In genomic region chr2:27038631-27039339, GRCh38 we compare ENCODE assay signal across 21 cellular contexts.
"Had no signal": no experiment of that assay in that cellular context is flagged by ENCODE, and none has a peak within 500 bp of the region (broad histone marks: within the 10 kb centered on the region; RNA-seq: fewer than 3 reads in every experiment).

No MANE protein-coding gene starts in this region.

- H3K27me3 ChIP-seq: heart left ventricle, transverse colon, uterus had no signal

- H3K9me3 ChIP-seq: heart left ventricle, transverse colon, uterus had no signal

- H3K4me3 ChIP-seq: heart left ventricle, lung, transverse colon, uterus had no signal

- H3K4me3 Mint-ChIP-seq: activated naive CD4-positive, alpha-beta T cell treated with anti-CD3 and anti-CD28 coated beads for 36 hours; activated T-cell treated with anti-CD3 and anti-CD28 coated beads, Interleukin-2, amount 50 U/mL, for 4 hours; stimulated activated naive B cell treated with anti-CD40 and anti-IgM and Interleukin-4, amounts not matched to agents 10 μg/mL and 1 μg/mL and 100 μg/mL, for 72 hours had no signal

- H3K27me3 Mint-ChIP-seq: naive B cell; stimulated activated naive B cell treated with anti-CD40 and anti-IgM and Interleukin-4, amounts not matched to agents 10 μg/mL and 1 μg/mL and 100 μg/mL, for 72 hours had no signal

- H3K9me3 Mint-ChIP-seq: activated naive CD4-positive, alpha-beta T cell treated with anti-CD3 and anti-CD28 coated beads for 36 hours; activated T-cell treated with anti-CD3 and anti-CD28 coated beads, Interleukin-2, amount 50 U/mL, for 4 hours; naive B cell; stimulated activated naive B cell treated with anti-CD40 and anti-IgM and Interleukin-4, amounts not matched to agents 10 μg/mL and 1 μg/mL and 100 μg/mL, for 72 hours had no signal

- H3K27ac Mint-ChIP-seq: activated naive CD4-positive, alpha-beta T cell treated with anti-CD3 and anti-CD28 coated beads for 36 hours had no signal

- ATAC-seq: activated T-cell treated with anti-CD3 and anti-CD28 coated beads, Interleukin-2, amount 50 U/mL, for 4 hours; left cardiac atrium; sciatic nerve; stimulated activated naive B cell treated with anti-CD40 and anti-IgM and Interleukin-4, amounts not matched to agents 10 μg/mL and 1 μg/mL and 100 μg/mL, for 72 hours had no signal

- H3K36me3 ChIP-seq: uterus had no signal

- H3K27ac ChIP-seq: heart left ventricle, transverse colon, uterus, VCaP had no signal

- DNase-seq: activated CD4-positive, alpha-beta T cell treated with anti-CD3 and anti-CD28 coated beads, Interleukin-2, amount 50 U/mL, for 1 hour; activated CD4-positive, CD25-positive, alpha-beta regulatory T cell treated with anti-CD3 and anti-CD28 coated beads, Interleukin-2, amount 50 U/mL, for 72 hours; activated CD8-positive, alpha-beta memory T cell treated with anti-CD3 and anti-CD28 coated beads for 24 hours; activated CD8-positive, alpha-beta memory T cell treated with anti-CD3 and anti-CD28 coated beads, Interleukin-2, amount 50 U/mL, for 4 hours; activated naive CD4-positive, alpha-beta T cell treated with anti-CD3 and anti-CD28 coated beads for 36 hours; activated T-cell treated with anti-CD3 and anti-CD28 coated beads, Interleukin-2, amount 50 U/mL, for 4 hours; cerebellar nuclear complex; cortex of kidney; islet precursor cell; left cardiac atrium; naive B cell; occipital lobe; small intestine; stimulated activated CD4-positive, alpha-beta T cell treated with anti-CD3 and anti-CD28 coated beads, Interleukin-15, amount 100 ng/mL, for 24 hours; stimulated activated naive B cell treated with anti-CD40 and anti-IgM and Interleukin-4, amounts not matched to agents 10 μg/mL and 1 μg/mL and 100 μg/mL, for 72 hours; transverse colon; uterus had no signal
